In genomic region chr5:170270670-170271069, GRCh38 we compare ENCODE assay signal across 19 cellular contexts. TPM values are rescaled to one million over a fixed set of nuclear protein-coding genes. Genes with fewer than 3 reads are reported as not detected.
DNase-seq lines count a peak whose midpoint lies in the region; ATAC-seq and TF ChIP-seq lines count a peak whose summit lies in the region.
"Had no signal": no experiment of that assay in that cellular context is flagged by ENCODE, and none has a peak within 500 bp of the region (broad histone marks: within the 10 kb centered on the region; RNA-seq: fewer than 3 reads in every experiment).

No MANE protein-coding gene starts in this region.

- H3K9me3 ChIP-seq in CD4-positive, alpha-beta memory T cell (ENCODE audit: control insufficient read depth in 1 of 2, low read length in 2 of 2): no peaks in the 10 kb centered on the region
- H3K9me3 ChIP-seq: heart left ventricle had no signal

- CTCF ChIA-PET in CD4-positive, alpha-beta memory T cell (lab: Charles Lee; ENCODE audit: partially characterized antibody): interaction anchor here (0.9 to 10.4 kb wide), 4 partner anchors 9 to 69 kb away, joined by 3 to 200 read pairs (median 99); no protein-coding TSS in a partner anchor

- peak in 1 of 2 donors; percentile 18 for ATAC-seq in natural killer cell treated with Interleukin-12 subunit alpha and Interleukin-12 subunit beta and Interleukin-15 and Interleukin-18, amount 100 ng/mL, for 72 hours
- ATAC-seq: GM23338, heart left ventricle had no signal

- peaks cover 82% of the 10 kb centered on the region for H3K36me3 ChIP-seq in CD4-positive, alpha-beta memory T cell (ENCODE audit: insufficient read depth, low read length)

- peak overlapping the region; percentile 76 to 100 (median 91) for H3K27ac Mint-ChIP-seq in CD4-positive, alpha-beta memory T cell
- H3K27ac Mint-ChIP-seq in activated naive CD8-positive, alpha-beta T cell: peak overlapping the region; percentile 97
- H3K27ac Mint-ChIP-seq in natural killer cell treated with Interleukin-12 subunit alpha and Interleukin-12 subunit beta and Interleukin-15 and Interleukin-18, amount 100 ng/mL, for 72 hours: peak overlapping the region; percentile 88 to 90
- no peak overlapping the region for H3K27ac Mint-ChIP-seq in endothelial cell (ENCODE audit: unreplicated experiment)
- H3K27ac Mint-ChIP-seq: GM23338 had no signal

- H3K9me3 Mint-ChIP-seq in CD4-positive, alpha-beta memory T cell: no peaks in the 10 kb centered on the region
- H3K9me3 Mint-ChIP-seq in activated naive CD8-positive, alpha-beta T cell (ENCODE audit: low read depth): no peaks in the 10 kb centered on the region
- H3K9me3 Mint-ChIP-seq in natural killer cell treated with Interleukin-12 subunit alpha and Interleukin-12 subunit beta and Interleukin-15 and Interleukin-18, amount 100 ng/mL, for 72 hours: no peaks in the 10 kb centered on the region
- H3K9me3 Mint-ChIP-seq in endothelial cell (ENCODE audit: unreplicated experiment): no peaks in the 10 kb centered on the region
- H3K9me3 Mint-ChIP-seq: GM23338 had no signal

- no peaks in the 10 kb centered on the region for H3K27me3 Mint-ChIP-seq in CD4-positive, alpha-beta memory T cell
- no peaks in the 10 kb centered on the region for H3K27me3 Mint-ChIP-seq in activated naive CD8-positive, alpha-beta T cell
- no peaks in the 10 kb centered on the region for H3K27me3 Mint-ChIP-seq in natural killer cell treated with Interleukin-12 subunit alpha and Interleukin-12 subunit beta and Interleukin-15 and Interleukin-18, amount 100 ng/mL, for 72 hours
- H3K27me3 Mint-ChIP-seq in endothelial cell (ENCODE audit: unreplicated experiment): peaks cover 4% of the 10 kb centered on the region

- intact Hi-C loops in CD4-positive, alpha-beta memory T cell (cut with micrococcal nuclease): no loop called here

- H3K4me1 ChIP-seq in CD4-positive, alpha-beta memory T cell (ENCODE audit: insufficient read depth, low read length): peaks cover 97% of the 10 kb centered on the region

- POLR2A ChIA-PET in CD4-positive, alpha-beta memory T cell (lab: Charles Lee; ENCODE audit: partially characterized antibody): interaction anchor here (0.8 to 32.1 kb wide), 4 partner anchors 8 to 63 kb away, joined by 3 to 1265 read pairs (median 5); partner anchors contain the start of gene LCP2

- H3K4me3 ChIP-seq in CD4-positive, alpha-beta memory T cell (ENCODE audit: low read length in 2 of 2): no peak overlapping the region
- H3K4me3 ChIP-seq: GM23338, heart left ventricle, SK-N-MC had no signal

- peak overlapping the region; percentile 66 for H3K27ac ChIP-seq in CD4-positive, alpha-beta memory T cell (ENCODE audit: low read depth, low read length)
- H3K27ac ChIP-seq: KMS-11, SK-N-MC had no signal

- TF ChIP-seq CTCF in endothelial cell (IDR thresholded peaks at IDR 0.05; ENCODE audit: unreplicated experiment): no peak

- peaks cover 86 to 92% of the 10 kb centered on the region in 2 donors for H3K36me3 Mint-ChIP-seq in CD4-positive, alpha-beta memory T cell
- H3K36me3 Mint-ChIP-seq in activated naive CD8-positive, alpha-beta T cell: peaks cover 34% of the 10 kb centered on the region
- H3K36me3 Mint-ChIP-seq in natural killer cell treated with Interleukin-12 subunit alpha and Interleukin-12 subunit beta and Interleukin-15 and Interleukin-18, amount 100 ng/mL, for 72 hours: peaks cover 60% of the 10 kb centered on the region
- peaks cover 5% of the 10 kb centered on the region for H3K36me3 Mint-ChIP-seq in endothelial cell (ENCODE audit: low read depth, unreplicated experiment)

- H3K4me3 Mint-ChIP-seq in CD4-positive, alpha-beta memory T cell: peak overlapping the region in 7 of 8 donors; percentile 17 to 68 (median 26)
- H3K4me3 Mint-ChIP-seq in activated naive CD8-positive, alpha-beta T cell: no peak overlapping the region
- H3K4me3 Mint-ChIP-seq in natural killer cell treated with Interleukin-12 subunit alpha and Interleukin-12 subunit beta and Interleukin-15 and Interleukin-18, amount 100 ng/mL, for 72 hours: peak overlapping the region; percentile 82
- no peak overlapping the region for H3K4me3 Mint-ChIP-seq in endothelial cell (ENCODE audit: unreplicated experiment)
- H3K4me3 Mint-ChIP-seq: GM23338 had no signal

- DNase-seq in CD1c-positive myeloid dendritic cell (ENCODE audit: extremely low spot score) (peak; percentile 30), endothelial cell (ENCODE audit: low spot score) (no peak), UCSD-AML1 (lab: John Stamatoyannopoulos, UW; ENCODE audit: unreplicated experiment) (no peak)
- DNase-seq in CD4-positive, alpha-beta memory T cell: peak in 1 of 5 donors; percentile 39
- DNase-seq in natural killer cell treated with Interleukin-12 subunit alpha and Interleukin-12 subunit beta and Interleukin-15 and Interleukin-18, amount 100 ng/mL, for 72 hours (ENCODE audit: low spot score): peak; percentile 28
- DNase-seq in effector CD8-positive, alpha-beta T cell (lab: John Stamatoyannopoulos, UW): no peak
- DNase-seq: activated CD4-positive, alpha-beta T cell treated with anti-CD3 and anti-CD28 coated beads for 48 hours; AML-193; heart left ventricle; NCI-H1048; NCI-H2029; NCI-H446 treated with DMSO at 0.1 percent for 48 hours; stimulated activated CD4-positive, alpha-beta T cell treated with anti-CD3 and anti-CD28 coated beads, Interleukin-15, amount 100 ng/mL, for 24 hours had no signal

- H3K27me3 ChIP-seq in CD4-positive, alpha-beta memory T cell (ENCODE audit: insufficient read depth, low read length): no peaks in the 10 kb centered on the region

- peaks cover 72 to 100% (median 87%) of the 10 kb centered on the region in 4 donors for H3K4me1 Mint-ChIP-seq in CD4-positive, alpha-beta memory T cell
- peaks cover 92% of the 10 kb centered on the region for H3K4me1 Mint-ChIP-seq in activated naive CD8-positive, alpha-beta T cell (ENCODE audit: low read depth)
- H3K4me1 Mint-ChIP-seq in natural killer cell treated with Interleukin-12 subunit alpha and Interleukin-12 subunit beta and Interleukin-15 and Interleukin-18, amount 100 ng/mL, for 72 hours (ENCODE audit: low read depth in 2 of 2): peaks cover 75 to 76% of the 10 kb centered on the region in 2 donors
- H3K4me1 Mint-ChIP-seq in endothelial cell (ENCODE audit: unreplicated experiment): peaks cover 40% of the 10 kb centered on the region

RNA-seq across cellular contexts. Expression of gene LCP2, which starts 26.9 kb away (rescaled TPM):
- total RNA-seq in CD4-positive, alpha-beta memory T cell: 100 to 1,000 TPM; 291 to 318 TPM
- polyA plus RNA-seq in CD4-positive, alpha-beta memory T cell: 100 to 1,000 TPM; 117 to 259 TPM
- 100 to 1,000 TPM; 282 to 360 TPM for total RNA-seq in natural killer cell treated with Interleukin-12 subunit alpha and Interleukin-12 subunit beta and Interleukin-15 and Interleukin-18, amount 100 ng/mL, for 72 hours
- total RNA-seq in endothelial cell (ENCODE audit: unreplicated experiment): 13.8 TPM

RNA-seq across cellular contexts. Expression of gene C5orf58, which starts 37.9 kb away (rescaled TPM):
- total RNA-seq in CD4-positive, alpha-beta memory T cell: not detected
- polyA plus RNA-seq in CD4-positive, alpha-beta memory T cell: 1 to 10 TPM in 1 of 2 donors, not detected in 1; 2.4 TPM
- total RNA-seq in natural killer cell treated with Interleukin-12 subunit alpha and Interleukin-12 subunit beta and Interleukin-15 and Interleukin-18, amount 100 ng/mL, for 72 hours: not detected
- 0.28 TPM for total RNA-seq in endothelial cell (ENCODE audit: unreplicated experiment)
- total RNA-seq: heart left ventricle, liver, omental fat pad had no signal
- polyA plus RNA-seq: heart left ventricle had no signal

Comparison
In these comparisons a context has a peak if more than half of its experiments do, and no peak if none do; other contexts are left out.
1. DNase-seq: peak in CD1c-positive myeloid dendritic cell (single experiment) and natural killer cell treated with Interleukin-12 subunit alpha and Interleukin-12 subunit beta and Interleukin-15 and Interleukin-18, amount 100 ng/mL, for 72 hours (single experiment); none in effector CD8-positive, alpha-beta T cell (single experiment), endothelial cell (single experiment) and UCSD-AML1 (single experiment).
2. H3K4me3 Mint-ChIP-seq: peak in CD4-positive, alpha-beta memory T cell (7 of 8) and natural killer cell treated with Interleukin-12 subunit alpha and Interleukin-12 subunit beta and Interleukin-15 and Interleukin-18, amount 100 ng/mL, for 72 hours (single experiment); none in activated naive CD8-positive, alpha-beta T cell (single experiment) and endothelial cell (single experiment).
3. RNA of gene LCP2, which starts 26.9 kb away (total RNA-seq): 282 to 360 TPM in natural killer cell treated with Interleukin-12 subunit alpha and Interleukin-12 subunit beta and Interleukin-15 and Interleukin-18, amount 100 ng/mL, for 72 hours and 291 to 318 TPM in CD4-positive, alpha-beta memory T cell; 13.8 TPM in endothelial cell (single experiment); every median in the first group is over 10 times any median in the second.